8 cellular contexts compared by ENCODE assay signal in the genomic region with DNA sequence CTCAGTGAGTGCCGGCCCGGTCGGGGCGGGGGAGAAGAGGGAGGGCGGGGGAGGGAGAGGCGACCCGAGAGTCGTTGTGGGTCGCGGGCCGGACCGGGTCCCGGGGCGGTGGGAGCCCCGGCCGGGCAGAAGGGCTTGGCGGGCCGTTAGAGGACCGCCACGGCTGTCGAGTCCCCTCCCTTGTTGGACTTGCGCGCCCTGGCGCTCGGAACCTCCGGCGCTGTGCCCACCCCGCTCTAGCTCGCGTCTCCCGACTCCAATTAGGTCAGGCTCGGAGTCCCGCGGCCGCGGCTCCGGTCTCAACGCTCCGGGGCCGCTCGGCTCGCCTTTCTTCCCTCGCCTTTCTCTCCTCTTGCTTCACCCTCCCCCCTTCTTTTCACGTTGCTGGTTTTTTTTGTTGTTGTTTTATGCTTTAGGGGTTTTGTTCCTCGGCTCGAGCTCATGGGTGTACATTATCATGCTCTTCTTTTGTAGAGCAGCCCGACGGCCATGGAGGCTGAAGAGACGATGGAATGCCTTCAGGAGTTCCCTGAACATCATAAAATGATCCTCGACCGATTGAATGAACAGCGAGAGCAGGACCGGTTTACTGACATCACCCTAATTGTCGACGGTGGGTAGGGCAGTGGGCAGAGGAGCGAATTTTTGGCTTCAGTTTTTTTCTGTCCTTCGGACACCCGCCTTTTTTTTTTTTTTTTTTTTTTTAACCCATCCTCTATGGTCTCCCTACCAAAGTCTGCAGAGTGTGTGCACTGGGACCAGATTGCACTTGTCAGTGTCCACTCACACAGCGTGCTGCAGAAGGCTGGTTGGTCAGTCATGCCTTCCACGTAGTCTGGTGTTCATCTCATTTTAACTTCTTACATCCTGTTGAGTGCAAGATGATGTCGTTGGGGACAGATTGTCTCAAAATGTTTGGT. TPM values are rescaled to one million over a fixed set of nuclear protein-coding genes. Genes with fewer than 3 reads are reported as not detected.
DNase-seq lines count a peak whose midpoint lies in the region; ATAC-seq and TF ChIP-seq lines count a peak whose summit lies in the region.

No MANE protein-coding gene starts in this region.

- H3K36me3 ChIP-seq in duodenal mucosa (ENCODE audit: control insufficient read depth in 1 of 2, insufficient read depth in 2 of 2, low read length in 2 of 2) (peaks cover 6 to 13% of the 10 kb centered on the region in 2 donors), transverse colon (peaks cover 0 to 17% (median 6%) of the 10 kb centered on the region in 4 donors)

- CTCF ChIA-PET in RWPE1 (lab: Yijun Ruan, JAX), result interaction anchor here (0.6 to 0.8 kb wide), 3 partner anchors 12 to 173 kb away, joined by 3 to 4 read pairs (median 4); no protein-coding TSS in a partner anchor

- peak; percentile 83 for TF ChIP-seq POLR2A in transverse colon (IDR thresholded peaks at IDR 0.05)

- H3K27me3 ChIP-seq in duodenal mucosa (ENCODE audit: control insufficient read depth in 1 of 2, insufficient read depth in 2 of 2, low read length in 2 of 2) (no peaks in the 10 kb centered on the region), transverse colon (no peaks in the 10 kb centered on the region)

- H3K4me3 ChIP-seq in duodenal mucosa (ENCODE audit: low read depth in 1 of 2, low read length in 2 of 2) (peak overlapping the region; percentile 86 to 95), transverse colon (peak overlapping the region; percentile 63 to 97 (median 84))

- TF ChIP-seq CTCF in RWPE1 (conservative IDR thresholded peaks at IDR 0.05; ENCODE audit: low read depth) (no peak), transverse colon (IDR thresholded peaks at IDR 0.05) (no peak)

- no peak for TF ChIP-seq EP300 in transverse colon (IDR thresholded peaks at IDR 0.05; ENCODE audit: low read depth)

- H3K9ac ChIP-seq in duodenal mucosa (ENCODE audit: low read depth in 1 of 2, low read length in 2 of 2), result peak overlapping the region; percentile 90 to 99

- H3K9me3 ChIP-seq in duodenal mucosa (ENCODE audit: control insufficient read depth in 1 of 2, low read length in 2 of 2) (no peaks in the 10 kb centered on the region), transverse colon (no peaks in the 10 kb centered on the region)

- intact Hi-C loops in transverse colon (cut with DNase I; ENCODE audit: low total_unique reads), result no loop called here

- no peak for DNase-seq in activated CD4-positive, CD25-positive, alpha-beta regulatory T cell (lab: John Stamatoyannopoulos, UW)
- DNase-seq in HT-29 (ENCODE audit: low spot score) (peak; percentile 45), RWPE1 (ENCODE audit: low spot score) (peak; percentile 35), lung microvascular endothelial cell (ENCODE audit: low read depth in 2 of 2) (peak; percentile 46 to 64), transverse colon (peak; percentile 24)

- in situ Hi-C loops in transverse colon (cut with MboI; ENCODE audit: low pct_ligation_motif_present in 1 of 4, low pct_unique_long_range_greater_than_20kb in 1 of 4, low sequenced_read_pairs in 3 of 4), result no loop called here

- POLR2A ChIA-PET in RWPE1 (lab: Yijun Ruan, JAX; ENCODE audit: low non-redundant PET), result interaction anchor here (0.5 to 1.2 kb wide), 6 partner anchors 12 to 620 kb away, joined by 3 to 5 read pairs (median 4); partner anchors contain the start of genes HMGCS1 and TMEM267

- H3K27ac ChIP-seq in RWPE1, result peak overlapping the region; percentile 96
- peak overlapping the region; percentile 97 for H3K27ac ChIP-seq in duodenal mucosa (ENCODE audit: low read depth, low read length)
- H3K27ac ChIP-seq in transverse colon, result peak overlapping the region; percentile 93 to 99 (median 98)

- H3K4me1 ChIP-seq in duodenal mucosa (ENCODE audit: control insufficient read depth in 1 of 2, insufficient read depth in 2 of 2, low read length in 2 of 2) (peaks cover 12 to 20% of the 10 kb centered on the region in 2 donors), transverse colon (peaks cover 12 to 31% (median 24%) of the 10 kb centered on the region in 4 donors)

- peak; percentile 33 to 34 for ATAC-seq in activated CD4-positive, CD25-positive, alpha-beta regulatory T cell treated with anti-CD3 and anti-CD28 coated beads, Interleukin-2, amount 50 U/mL, for 24 hours
- ATAC-seq in GM21515 (IDR thresholded peaks at IDR 0.05; ENCODE audit: unreplicated experiment), result peak; percentile 38

- 0% methylated on average over 23 to 45 of the region's 61 CpGs for WGBS in transverse colon (ENCODE audit: low coverage in 1 of 2), 2 donors

RNA-seq across cellular contexts. Expression of gene ZNF131, which starts 1.1 kb away (rescaled TPM):
- total RNA-seq in HT-29 (2014; rRNA removed; shearing (Covaris generic)), result 31.8 and 35.5 TPM in 2 replicates
- total RNA-seq in lung microvascular endothelial cell (14.2 and 23.6 TPM in 2 replicates), transverse colon (10 to 100 TPM in 3 of 4 donors, 1 to 10 TPM in 1; 9.8 to 37.6 (median 25.0) TPM)

Comparison
In these comparisons a context has a peak if more than half of its experiments do, and no peak if none do; other contexts are left out.
1. DNase-seq: peak in HT-29 (single experiment), RWPE1 (single experiment), lung microvascular endothelial cell (2 of 2) and transverse colon (single experiment); none in activated CD4-positive, CD25-positive, alpha-beta regulatory T cell (0 of 4).
2. Peak in every context shown above with its lines, with median percentiles within 50 percentile points of each other: H3K27ac ChIP-seq.